ENCODE assay signal across 7 cellular contexts in genomic region chr11:73308963-73309960, GRCh38. TPM values are rescaled to one million over a fixed set of nuclear protein-coding genes. Genes with fewer than 3 reads are reported as not detected.
DNase-seq lines count a peak whose midpoint lies in the region; ATAC-seq, FAIRE-seq and TF ChIP-seq lines count a peak whose summit lies in the region.

No MANE protein-coding gene starts in this region.

- POLR2A ChIA-PET in endothelial cell of umbilical vein (lab: Charles Lee): interaction anchor here (0.7 to 2.7 kb wide), 5 partner anchors 13 to 54 kb away, joined by 3 to 14 read pairs (median 5); no protein-coding TSS in a partner anchor

- intact Hi-C loops in endothelial cell of umbilical vein (cut with micrococcal nuclease): loop anchor here (1.0 kb wide), 1 partner anchor 14 kb away; no protein-coding TSS in a partner anchor

- no peaks in the 10 kb centered on the region for H3K9me3 ChIP-seq in endothelial cell of umbilical vein (replicated peaks; ENCODE audit: control insufficient read depth, insufficient read depth, low read length)

- H3K4me3 ChIP-seq in endothelial cell of umbilical vein (replicated peaks in 1 of 3; ENCODE audit: insufficient read depth in 1 of 3, low read depth in 1 of 3, low read length in 3 of 3): peak overlapping the region; percentile 66 to 77 (median 72)

- peaks cover 41% of the 10 kb centered on the region for H3K4me1 ChIP-seq in endothelial cell of umbilical vein (ENCODE audit: control insufficient read depth, extremely low read depth, insufficient read depth, low read length)

- peak overlapping the region; percentile 84 for H3K9ac ChIP-seq in endothelial cell of umbilical vein (replicated peaks; ENCODE audit: extremely low read depth, insufficient read depth, low read length)

- no peak for TF ChIP-seq CTCF in endothelial cell of umbilical vein (IDR thresholded peaks at IDR 0.05; ENCODE audit: extremely low read depth in 1 of 2, insufficient read depth in 1 of 2, low read depth in 1 of 2, low read length in 2 of 2)
- TF ChIP-seq CTCF in mesothelial cell of epicardium (IDR thresholded peaks at IDR 0.05; ENCODE audit: unreplicated experiment): no peak

- TF ChIP-seq POLR2A in endothelial cell of umbilical vein (IDR thresholded peaks at IDR 0.05; ENCODE audit: low read depth, low read length): peak; percentile 86

- peak overlapping the region; percentile 56 for H2AFZ ChIP-seq in endothelial cell of umbilical vein (ENCODE audit: low read depth, low read length)

- FAIRE-seq in RCC 7860 (lab: Jason Lieb, UNC) (peak; percentile 81), endothelial cell of umbilical vein (lab: Jason Lieb, UNC) (peak; percentile 95), urothelium cell line (lab: Jason Lieb, UNC) (peak; percentile 73)

- H3K4me3 Mint-ChIP-seq in mesothelial cell of epicardium: peak overlapping the region; percentile 77

- H3K27me3 ChIP-seq in endothelial cell of umbilical vein (ENCODE audit: control insufficient read depth in 2 of 2, insufficient read depth in 2 of 2, low read length in 2 of 2): no peaks in the 10 kb centered on the region

- H3K27ac Mint-ChIP-seq in mesothelial cell of epicardium: peak overlapping the region; percentile 93

- DNase-seq in RCC 7860 (ENCODE audit: low spot score) (peak; percentile 93), endothelial cell of umbilical vein (ENCODE audit: low read depth, low spot score) (peak; percentile 92), mesothelial cell of epicardium (ENCODE audit: low spot score in 2 of 2, unreplicated experiment in 2 of 2) (peak; percentile 75 to 85), urothelium cell line (ENCODE audit: low spot score) (peak; percentile 96), NCI-H2081 (lab: John Stamatoyannopoulos, UW) (no peak)

- H4K20me1 ChIP-seq in endothelial cell of umbilical vein (replicated peaks; ENCODE audit: control insufficient read depth, extremely low read depth, insufficient read depth, low read length): no peaks in the 10 kb centered on the region

- peaks cover 0 to 3% of the 10 kb centered on the region in 2 experiments for H3K36me3 ChIP-seq in endothelial cell of umbilical vein (ENCODE audit: control insufficient read depth in 2 of 2, extremely low read depth in 1 of 2, insufficient read depth in 2 of 2, low read length in 2 of 2)

- no peaks in the 10 kb centered on the region for H3K36me3 Mint-ChIP-seq in mesothelial cell of epicardium

- H3K9me1 ChIP-seq in endothelial cell of umbilical vein (replicated peaks; ENCODE audit: control insufficient read depth, extremely low read depth, insufficient read depth, low read length): no peaks in the 10 kb centered on the region

- ATAC-seq in GM21529 (IDR thresholded peaks at IDR 0.05; ENCODE audit: unreplicated experiment) (peak; percentile 1), HG03565 (IDR thresholded peaks at IDR 0.05; ENCODE audit: unreplicated experiment) (no peak)

- CTCF ChIA-PET in endothelial cell of umbilical vein (lab: Charles Lee): interaction anchor here (0.9 to 16.0 kb wide), 9 partner anchors 11 to 84 kb away, joined by 3 to 455 read pairs (median 11); no protein-coding TSS in a partner anchor

- H3K4me2 ChIP-seq in endothelial cell of umbilical vein (ENCODE audit: insufficient read depth, low read length): peak overlapping the region; percentile 85

- BruUV-seq in endothelial cell of umbilical vein (replicated peaks; lab: Mats Ljungman, UMichigan): TSS peak; percentile 20

- H3K9me3 Mint-ChIP-seq in mesothelial cell of epicardium: no peaks in the 10 kb centered on the region

- no peaks in the 10 kb centered on the region for H3K27me3 Mint-ChIP-seq in mesothelial cell of epicardium (ENCODE audit: low read depth)

- H3K27ac ChIP-seq in endothelial cell of umbilical vein (ENCODE audit: insufficient read depth, low read depth, low read length): peak overlapping the region; percentile 86

- dilution Hi-C loops in endothelial cell of umbilical vein (cut with MboI; ENCODE audit: extremely low pct_ligation_motif_present, low sequenced_read_pairs): no loop called here

- H3K79me2 ChIP-seq in endothelial cell of umbilical vein (ENCODE audit: control insufficient read depth, insufficient read depth, low read length): peaks cover 44% of the 10 kb centered on the region

- H3K4me1 Mint-ChIP-seq in mesothelial cell of epicardium: peaks cover 60% of the 10 kb centered on the region

TF ChIP-seq in endothelial cell of umbilical vein, 7 proteins besides CTCF, POLR2A, EP300 and RAD21:
- TF ChIP-seq POLR2AphosphoS5 (IDR thresholded peaks at IDR 0.05; ENCODE audit: insufficient read depth, low read depth, low read length) (peak; percentile 92), MAX (IDR thresholded peaks at IDR 0.05; ENCODE audit: insufficient read depth, insufficient read length) (no peak)

RNA-seq across cellular contexts. Expression of gene ARHGEF17, which starts 1.2 kb away (rescaled TPM):
- 80.6 and 89.9 TPM in 2 replicates for total RNA-seq in endothelial cell of umbilical vein
- polyA plus RNA-seq in endothelial cell of umbilical vein: 74.9 and 94.3 TPM in 2 replicates
- 26.1 and 38.1 TPM in 2 replicates for polyA plus RNA-seq in endothelial cell of umbilical vein (2011; cell fraction: cytosol; rRNA removed)
- polyA plus RNA-seq in endothelial cell of umbilical vein (2011; cell fraction: nucleus; rRNA removed): 278 and 342 TPM in 2 replicates
- polyA plus RNA-seq in endothelial cell of umbilical vein (2012): 32.1 and 52.1 TPM in 2 replicates
- polyA minus RNA-seq in endothelial cell of umbilical vein: 123 and 158 TPM in 2 replicates
- 22.0 TPM for polyA minus RNA-seq in endothelial cell of umbilical vein (2011; cell fraction: cytosol; rRNA and poly(A)+ RNA removed)
- polyA minus RNA-seq in endothelial cell of umbilical vein (2011; cell fraction: nucleus; rRNA and poly(A)+ RNA removed): 126 and 169 TPM in 2 replicates
- total RNA-seq in mesothelial cell of epicardium: 136 to 150 TPM (median 140 TPM) in 3 replicates

RNA-seq across cellular contexts. Expression of gene P2RY6, which starts 37.1 kb away (rescaled TPM):
- total RNA-seq in endothelial cell of umbilical vein (0.30 TPM in 1 of 2 replicates, not detected in the other), mesothelial cell of epicardium (0.36 to 0.51 TPM (median 0.45 TPM) in 3 replicates)
- 0.47 and 0.54 TPM in 2 replicates for polyA plus RNA-seq in endothelial cell of umbilical vein
- 0.34 and 0.40 TPM in 2 replicates for polyA plus RNA-seq in endothelial cell of umbilical vein (2011; cell fraction: cytosol; rRNA removed)
- polyA plus RNA-seq in endothelial cell of umbilical vein (2011; cell fraction: nucleus; rRNA removed): 0.08 and 0.26 TPM in 2 replicates
- 0.27 and 0.31 TPM in 2 replicates for polyA plus RNA-seq in endothelial cell of umbilical vein (2012)
- 0.13 and 0.24 TPM in 2 replicates for polyA minus RNA-seq in endothelial cell of umbilical vein
- polyA minus RNA-seq in endothelial cell of umbilical vein (2011; cell fraction: cytosol; rRNA and poly(A)+ RNA removed): 3.1 TPM
- 0.63 TPM in 1 of 2 replicates, not detected in the other for polyA minus RNA-seq in endothelial cell of umbilical vein (2011; cell fraction: nucleus; rRNA and poly(A)+ RNA removed)

Comparison
In these comparisons a context has a peak if more than half of its experiments do, and no peak if none do; other contexts are left out.
1. DNase-seq: peak in RCC 7860 (single experiment), endothelial cell of umbilical vein (single experiment), mesothelial cell of epicardium (2 of 2) and urothelium cell line (single experiment); none in NCI-H2081 (0 of 2).